In genomic region chr4:155353923-155354540, GRCh38 we compare ENCODE assay signal across 8 cellular contexts. TPM values are rescaled to one million over a fixed set of nuclear protein-coding genes. Genes with fewer than 3 reads are reported as not detected.
DNase-seq lines count a peak whose midpoint lies in the region; ATAC-seq, FAIRE-seq and TF ChIP-seq lines count a peak whose summit lies in the region.

No MANE protein-coding gene starts in this region.

- no peak overlapping the region for H3K9ac ChIP-seq in SK-N-SH

- TF ChIP-seq RAD21 in SK-N-SH (IDR thresholded peaks at IDR 0.05; ENCODE audit: low read length): peak; percentile 89

- H3K4me2 ChIP-seq in SK-N-SH: no peak overlapping the region

- no peaks in the 10 kb centered on the region for H3F3A ChIP-seq in SK-N-SH (replicated peaks; ENCODE audit: insufficient read depth)

- no peak overlapping the region for H3K4me3 ChIP-seq in SK-N-SH (ENCODE audit: low read depth in 2 of 2, low read length in 1 of 2)
- H3K4me3 ChIP-seq in bronchial epithelial cell (ENCODE audit: low read depth, low read length): no peak overlapping the region

- no peaks in the 10 kb centered on the region for H3K9me2 ChIP-seq in SK-N-SH

- no peak overlapping the region for H2AFZ ChIP-seq in SK-N-SH (ENCODE audit: low read depth)

- peak; percentile 87 for TF ChIP-seq CTCF in SK-N-SH (IDR thresholded peaks at IDR 0.05)
- peak; percentile 72 for TF ChIP-seq CTCF in bronchial epithelial cell (IDR thresholded peaks at IDR 0.05; ENCODE audit: insufficient read depth, low read length, severe bottlenecking)

- H3K79me2 ChIP-seq in SK-N-SH (ENCODE audit: insufficient read depth): no peaks in the 10 kb centered on the region

- 48% methylated on average over 8 of the region's 8 CpGs for WGBS in SK-N-SH (ENCODE audit: low lambda C conversion rate)

- no peak for FAIRE-seq in bronchial epithelial cell (lab: Jason Lieb, UNC)

- TF ChIP-seq EP300 in SK-N-SH (IDR thresholded peaks at IDR 0.05; ENCODE audit: borderline replicate concordance in 1 of 2, low read depth in 1 of 2, low read length in 1 of 2): no peak

- ATAC-seq in GM21381 (IDR thresholded peaks at IDR 0.05; ENCODE audit: unreplicated experiment) (peak; percentile 92), HG03558 (IDR thresholded peaks at IDR 0.05; ENCODE audit: extremely low read depth, unreplicated experiment) (peak; percentile 95), left lobe of liver (peak; percentile 94), HG03457 (IDR thresholded peaks at IDR 0.05; ENCODE audit: unreplicated experiment) (no peak)
- ATAC-seq in stimulated activated naive CD8-positive, alpha-beta T cell treated with anti-CD3 and anti-CD28 coated beads, Interleukin-15, Interleukin-2, amounts not matched to agents 100 U/mL and 50 U/mL, for 24 hours: peak; percentile 69

- H3K27ac ChIP-seq in SK-N-SH (ENCODE audit: low read depth in 2 of 2, low read length in 1 of 2): no peak overlapping the region

- no peaks in the 10 kb centered on the region for H3K27me3 ChIP-seq in SK-N-SH (ENCODE audit: insufficient read depth)
- no peaks in the 10 kb centered on the region for H3K27me3 ChIP-seq in bronchial epithelial cell (ENCODE audit: control insufficient read depth, insufficient read depth, low read length)

- DNase-seq in GM03348 (ENCODE audit: low spot score) (peak; percentile 43), SK-N-SH (peak; percentile 39), bronchial epithelial cell (ENCODE audit: low read depth) (peak; percentile 30), left lobe of liver (ENCODE audit: low spot score) (peak; percentile 54)
- peak; percentile 55 for DNase-seq in stimulated activated naive CD8-positive, alpha-beta T cell treated with anti-CD3 and anti-CD28 coated beads, Interleukin-15, Interleukin-2, amounts not matched to agents 100 U/mL and 50 U/mL, for 24 hours

- POLR2A ChIA-PET in SK-N-SH (lab: Yijun Ruan, JAX): no interaction called here

- H4K20me1 ChIP-seq in SK-N-SH (ENCODE audit: insufficient read depth): no peaks in the 10 kb centered on the region

- H3K9me3 ChIP-seq in SK-N-SH: no peaks in the 10 kb centered on the region

- H3K4me1 ChIP-seq in SK-N-SH (ENCODE audit: control insufficient read depth in 1 of 2, insufficient read depth in 2 of 2, low read depth in 1 of 2, low read length in 1 of 2): no peaks in the 10 kb centered on the region; a peak in 1 of 4 replicates

- H3K36me3 ChIP-seq in SK-N-SH (replicated peaks in 1 of 2; ENCODE audit: control insufficient read depth in 1 of 2, insufficient read depth in 2 of 2, low read length in 1 of 2) (peaks cover 36 to 69% of the 10 kb centered on the region in 2 experiments), bronchial epithelial cell (ENCODE audit: control insufficient read depth, insufficient read depth, low read length) (no peaks in the 10 kb centered on the region)

- CTCF ChIA-PET in SK-N-SH (lab: Yijun Ruan, JAX): interaction anchor here (0.6 to 3.1 kb wide), 19 partner anchors 9 to 548 kb away, joined by 3 to 15 read pairs (median 4); partner anchors contain the start of gene NPY2R

TF ChIP-seq in SK-N-SH, 30 proteins besides CTCF, POLR2A, EP300 and RAD21:
- TF ChIP-seq SMC3 (IDR thresholded peaks at IDR 0.05; ENCODE audit: low read depth, low read length) (peak; percentile 77), FOXM1 (IDR thresholded peaks at IDR 0.05; ENCODE audit: low read depth) (no peak)

RNA-seq across cellular contexts. Expression of gene MAP9, which starts 22.7 kb away (rescaled TPM):
- 4.1 and 6.4 TPM in 2 replicates for polyA plus RNA-seq in SK-N-SH (2012; rRNA removed)
- polyA plus RNA-seq in SK-N-SH (2012; cell fraction: cytosol; rRNA removed): 7.8 and 8.7 TPM in 2 replicates
- polyA plus RNA-seq in SK-N-SH (2012; cell fraction: nucleus; rRNA removed): 3.7 and 7.5 TPM in 2 replicates
- total RNA-seq in bronchial epithelial cell: 3.6 and 4.2 TPM in 2 replicates
- total RNA-seq in left lobe of liver: 0.25 TPM
